ENCODE assay signal across 9 cellular contexts in the genomic region with DNA sequence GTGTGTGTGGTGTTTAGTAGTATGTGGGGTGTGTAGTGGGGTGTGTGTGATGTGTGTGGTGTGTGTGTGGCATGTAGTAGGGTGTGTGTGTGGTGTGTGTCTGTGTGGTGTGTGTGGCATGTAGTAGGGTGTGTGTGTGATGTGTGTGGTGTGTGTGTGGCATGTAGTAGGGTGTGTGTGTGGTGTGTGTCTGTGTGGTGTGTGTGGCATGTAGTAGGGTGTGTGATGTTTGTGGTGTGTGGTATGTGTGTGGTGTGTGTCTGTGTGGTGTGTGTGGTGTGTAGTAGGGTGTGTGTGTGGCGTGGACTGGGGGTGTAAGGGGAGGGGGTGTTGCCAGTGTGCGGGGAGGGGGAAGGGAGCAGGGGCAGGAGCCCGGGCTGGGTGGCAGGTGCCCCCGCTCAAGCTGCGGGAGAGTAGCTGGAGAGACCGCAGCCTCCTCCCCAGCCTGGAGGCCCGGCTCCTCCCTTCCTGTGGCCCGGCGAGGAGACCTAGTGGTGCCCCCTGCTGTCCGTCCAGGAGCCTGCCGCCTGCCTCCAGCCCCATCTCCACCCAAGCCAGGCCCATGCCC. TPM values are rescaled to one million over a fixed set of nuclear protein-coding genes. Genes with fewer than 3 reads are reported as not detected.
DNase-seq lines count a peak whose midpoint lies in the region; ATAC-seq lines count a peak whose summit lies in the region.
"Not testable (repeated sequence)": the region's sequence is repeated elsewhere in the genome, so short reads cannot be mapped to it uniquely, and the experiment has no call there.
"Had no signal": no experiment of that assay in that cellular context is flagged by ENCODE, and none has a peak within 500 bp of the region (broad histone marks: within the 10 kb centered on the region; RNA-seq: fewer than 3 reads in every experiment).

No MANE protein-coding gene starts in this region.

- H3K27ac ChIP-seq in CD8-positive, alpha-beta memory T cell (ENCODE audit: low read depth, low read length), result not testable (repeated sequence)

- POLR2A ChIA-PET in CD8-positive, alpha-beta memory T cell (lab: Charles Lee); naive thymus-derived CD8-positive, alpha-beta T cell (lab: Charles Lee): not testable (repeated sequence)

- not testable (repeated sequence) for H3K4me3 ChIP-seq in CD8-positive, alpha-beta memory T cell (ENCODE audit: low read length)

- not testable (repeated sequence) for H3K4me1 ChIP-seq in CD8-positive, alpha-beta memory T cell (ENCODE audit: insufficient read depth, low read length)

- H3K9me3 Mint-ChIP-seq in CD8-positive, alpha-beta memory T cell; naive thymus-derived CD8-positive, alpha-beta T cell: not testable (repeated sequence)

- H3K27ac Mint-ChIP-seq in CD8-positive, alpha-beta memory T cell, result peak overlapping the region in 5 of 8 donors; percentile 1 to 83 (median 44)
- H3K27ac Mint-ChIP-seq in naive thymus-derived CD8-positive, alpha-beta T cell, result peak overlapping the region in 6 of 10 donors; percentile 20 to 52 (median 35)

- H3K4me1 Mint-ChIP-seq in CD8-positive, alpha-beta memory T cell, result peaks cover 6 to 12% (median 11%) of the 10 kb centered on the region in 3 donors
- H3K4me1 Mint-ChIP-seq in naive thymus-derived CD8-positive, alpha-beta T cell, result not testable (repeated sequence)

- H3K9me3 ChIP-seq in CD8-positive, alpha-beta memory T cell (ENCODE audit: low read length), result not testable (repeated sequence)

- CTCF ChIA-PET in CD8-positive, alpha-beta memory T cell (lab: Charles Lee), result not testable (repeated sequence)

- peak; percentile 47 for ATAC-seq in GM21526 (IDR thresholded peaks at IDR 0.05; ENCODE audit: low FRiP score, unreplicated experiment)
- ATAC-seq in naive thymus-derived CD8-positive, alpha-beta T cell, result peak; percentile 73 to 77

- H3K4me3 Mint-ChIP-seq in CD8-positive, alpha-beta memory T cell, result peak overlapping the region in 1 of 7 donors; percentile 46
- peak overlapping the region in 3 of 10 donors; percentile 2 to 58 (median 20) for H3K4me3 Mint-ChIP-seq in naive thymus-derived CD8-positive, alpha-beta T cell

- not testable (repeated sequence) for H3K27me3 Mint-ChIP-seq in CD8-positive, alpha-beta memory T cell; naive thymus-derived CD8-positive, alpha-beta T cell

- DNase-seq in CD8-positive, alpha-beta memory T cell, result peak; percentile 37 to 71 (median 57)
- peak; percentile 4 for DNase-seq in HK-2 (ENCODE audit: unreplicated experiment)
- peak; percentile 21 for DNase-seq in activated CD4-positive, CD25-positive, alpha-beta regulatory T cell treated with anti-CD3 and anti-CD28 coated beads, Interleukin-2, amount 50 U/mL, for 16 hours (ENCODE audit: low read depth, low spot score)
- peak; percentile 84 for DNase-seq in activated effector memory CD4-positive, alpha-beta T cell treated with anti-CD3 and anti-CD28 coated beads, Interleukin-2, amount 50 U/mL, for 16 hours
- DNase-seq in fibroblast of gingiva (ENCODE audit: low read depth), result peak; percentile 1
- DNase-seq in naive thymus-derived CD8-positive, alpha-beta T cell, result peak in 9 of 10 donors; percentile 41 to 77 (median 63)
- DNase-seq in stimulated activated CD4-positive, alpha-beta T cell treated with anti-CD3 and anti-CD28 coated beads, TNF-alpha, amount 100 ng/mL, for 1 hour (ENCODE audit: low read depth in 3 of 3, low spot score in 1 of 3), result peak; percentile 33 to 51 (median 43)

- not testable (repeated sequence) for H3K36me3 Mint-ChIP-seq in CD8-positive, alpha-beta memory T cell; naive thymus-derived CD8-positive, alpha-beta T cell

- H3K27me3 ChIP-seq in CD8-positive, alpha-beta memory T cell (ENCODE audit: insufficient read depth, low read length, poor library complexity, severe bottlenecking), result not testable (repeated sequence)

- H3K36me3 ChIP-seq in CD8-positive, alpha-beta memory T cell (ENCODE audit: insufficient read depth, low read length), result not testable (repeated sequence)

RNA-seq across cellular contexts. Expression of a gene that starts 38.3 kb away (rescaled TPM):
- total RNA-seq in CD8-positive, alpha-beta memory T cell, result not detected
- not detected for polyA plus RNA-seq in CD8-positive, alpha-beta memory T cell
- not detected for total RNA-seq in naive thymus-derived CD8-positive, alpha-beta T cell
- polyA plus RNA-seq in naive thymus-derived CD8-positive, alpha-beta T cell, result not detected
- total RNA-seq: mononuclear cell had no signal

Comparison
In these comparisons a context has a peak if more than half of its experiments do, and no peak if none do; other contexts are left out.
1. DNase-seq: peak in every context shown above with its lines; median percentile 84 in activated effector memory CD4-positive, alpha-beta T cell treated with anti-CD3 and anti-CD28 coated beads, Interleukin-2, amount 50 U/mL, for 16 hours; 63 in naive thymus-derived CD8-positive, alpha-beta T cell; 57 in CD8-positive, alpha-beta memory T cell; 43 in stimulated activated CD4-positive, alpha-beta T cell treated with anti-CD3 and anti-CD28 coated beads, TNF-alpha, amount 100 ng/mL, for 1 hour; 21 in activated CD4-positive, CD25-positive, alpha-beta regulatory T cell treated with anti-CD3 and anti-CD28 coated beads, Interleukin-2, amount 50 U/mL, for 16 hours; 4 in HK-2; 1 in fibroblast of gingiva.